ENCODE assay signal across 21 cellular contexts in genomic region chr15:68073576-68074288, GRCh38.
"Had no signal": no experiment of that assay in that cellular context is flagged by ENCODE, and none has a peak within 500 bp of the region (broad histone marks: within the 10 kb centered on the region; RNA-seq: fewer than 3 reads in every experiment).

No MANE protein-coding gene starts in this region.

- FAIRE-seq: keratinocyte had no signal

- H2AFZ ChIP-seq: neural progenitor cell had no signal

- H3K27ac ChIP-seq: brain microvascular endothelial cell, colonic mucosa, neural progenitor cell, ovary, right lobe of liver, testis, upper lobe of left lung had no signal

- ATAC-seq: activated CD4-positive, CD25-positive, alpha-beta regulatory T cell treated with anti-CD3 and anti-CD28 coated beads, Interleukin-2, amount 50 U/mL, for 24 hours; left lobe of liver; right lobe of liver had no signal

- H3K4me3 Mint-ChIP-seq: neural progenitor cell had no signal

- H3K4me1 ChIP-seq: colonic mucosa had no signal

- DNase-seq: activated T-cell treated with anti-CD3 and anti-CD28 coated beads for 4 hours; aorta; brain microvascular endothelial cell; central memory CD4-positive, alpha-beta T cell; colonic mucosa; erythroblast; foreskin melanocyte; glutamatergic neuron; ovary; right lobe of liver; small intestine; stimulated activated CD4-positive, alpha-beta T cell treated with anti-CD3 and anti-CD28 coated beads, Interleukin-15, amount 100 ng/mL, for 24 hours; stimulated activated CD4-positive, alpha-beta T cell treated with anti-CD3 and anti-CD28 coated beads, Interleukin-2, amount 100 ng/mL, for 48 hours; T-helper 1 cell; T1000; testis had no signal

- H3K36me3 ChIP-seq: brain microvascular endothelial cell, colonic mucosa, neural progenitor cell, ovary, right lobe of liver, upper lobe of left lung had no signal

- H3K4me2 ChIP-seq: neural progenitor cell had no signal

- H3K9me3 ChIP-seq: colonic mucosa, ovary, right lobe of liver, testis, upper lobe of left lung had no signal

- H3K27me3 ChIP-seq: brain microvascular endothelial cell, colonic mucosa, neural progenitor cell, ovary, right lobe of liver, testis, upper lobe of left lung had no signal

- H3K4me3 ChIP-seq: colonic mucosa, neural progenitor cell, ovary, right lobe of liver, testis, upper lobe of left lung had no signal

- H3K27ac Mint-ChIP-seq: neural progenitor cell had no signal
